ENCODE assay signal across 15 cellular contexts in the genomic region with DNA sequence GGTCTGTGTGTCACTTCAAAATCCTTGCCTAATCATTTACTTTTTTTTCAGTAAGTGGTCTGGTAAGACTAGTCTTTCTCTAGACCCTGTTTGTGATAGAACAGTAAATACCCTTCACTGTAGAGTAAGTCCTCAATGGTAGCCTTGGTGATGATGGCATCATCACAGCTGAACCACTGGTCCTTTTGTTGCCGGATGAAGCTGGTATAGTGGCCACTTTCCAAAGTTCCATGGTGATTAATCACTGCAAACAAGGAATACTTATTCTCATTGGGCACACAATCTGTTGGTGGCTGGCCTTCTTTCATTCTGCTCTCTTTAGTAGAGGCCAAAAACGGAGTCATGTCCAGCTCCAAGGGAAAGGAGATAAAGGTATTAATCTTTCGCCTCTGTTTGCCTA. TPM values are rescaled to one million over a fixed set of nuclear protein-coding genes. Genes with fewer than 3 reads are reported as not detected.
DNase-seq lines count a peak whose midpoint lies in the region; ATAC-seq, FAIRE-seq and TF ChIP-seq lines count a peak whose summit lies in the region.
"Had no signal": no experiment of that assay in that cellular context is flagged by ENCODE, and none has a peak within 500 bp of the region (broad histone marks: within the 10 kb centered on the region; RNA-seq: fewer than 3 reads in every experiment).

No MANE protein-coding gene starts in this region.

- H3K27me3 ChIP-seq in foreskin keratinocyte = no peaks in the 10 kb centered on the region
- no peaks in the 10 kb centered on the region for H3K27me3 ChIP-seq in sigmoid colon

- intact Hi-C loops in sigmoid colon (cut with DNase I) = no loop called here

- H3K36me3 ChIP-seq in sigmoid colon = no peaks in the 10 kb centered on the region

- 89 to 91% methylated on average over 3 of the region's 3 CpGs for WGBS in sigmoid colon, 2 donors

- no peaks in the 10 kb centered on the region for H3K4me1 ChIP-seq in foreskin keratinocyte
- H3K4me1 ChIP-seq in sigmoid colon = peaks cover 0 to 12% (median 2%) of the 10 kb centered on the region in 4 donors

- H3K4me3 ChIP-seq in sigmoid colon = no peak overlapping the region
- H3K4me3 ChIP-seq: SK-N-MC had no signal

- ATAC-seq in foreskin keratinocyte = peak; percentile 23
- no peak for ATAC-seq in GM19463 (IDR thresholded peaks at IDR 0.05; ENCODE audit: unreplicated experiment)
- ATAC-seq: activated naive CD4-positive, alpha-beta T cell treated with anti-CD3 and anti-CD28 coated beads, Interleukin-2, amount 50 U/mL, for 72 hours; right cardiac atrium; stimulated activated naive B cell treated with anti-CD40 and anti-IgM and Interleukin-4, amounts not matched to agents 10 μg/mL and 1 μg/mL and 100 μg/mL, for 72 hours had no signal

- no peak for DNase-seq in GM19239 (ENCODE audit: insufficient read length, low spot score)
- DNase-seq in RKO (ENCODE audit: low spot score) = peak; percentile 32
- DNase-seq in foreskin keratinocyte = peak in 1 of 2 donors; percentile 17
- peak; percentile 34 for DNase-seq in sigmoid colon
- no peak for DNase-seq in HPDE6-E6E7 (ENCODE audit: extremely low spot score)
- DNase-seq in OCI-M1 (lab: John Stamatoyannopoulos, UW) = no peak
- DNase-seq: NCI-H2107; right cardiac atrium; stimulated activated CD4-positive, alpha-beta T cell treated with anti-CD3 and anti-CD28 coated beads, Interleukin-4, amount 100 ng/mL, for 4 hours; stimulated activated naive B cell treated with anti-CD40 and anti-IgM and Interleukin-4, amounts not matched to agents 10 μg/mL and 1 μg/mL and 100 μg/mL, for 72 hours had no signal

- no peaks in the 10 kb centered on the region for H3K9me3 ChIP-seq in sigmoid colon

- H3K27ac ChIP-seq in foreskin keratinocyte (no peak overlapping the region), sigmoid colon (peak overlapping the region in 1 of 4 donors; percentile 94)
- H3K27ac ChIP-seq: KMS-11, SK-N-MC, VCaP had no signal

- peak; percentile 84 for FAIRE-seq in GM19239 (lab: Jason Lieb, UNC)

- TF ChIP-seq CTCF in foreskin keratinocyte (conservative IDR thresholded peaks at IDR 0.05) (no peak), sigmoid colon (IDR thresholded peaks at IDR 0.05) (no peak)

- no peak for TF ChIP-seq POLR2A in sigmoid colon (IDR thresholded peaks at IDR 0.05)

- TF ChIP-seq EP300 in sigmoid colon (IDR thresholded peaks at IDR 0.05) = no peak

RNA-seq across cellular contexts. Expression of a gene that starts 2.9 kb away (rescaled TPM):
- 0.67 and 0.85 TPM in 2 replicates for total RNA-seq in foreskin keratinocyte
- 0.20 and 0.25 TPM in 2 replicates for polyA plus RNA-seq in foreskin keratinocyte
- total RNA-seq in sigmoid colon = 1 to 10 TPM; 2.1 to 3.5 (median 2.6) TPM
- under 1 TPM; 0.23 to 0.60 (median 0.47) TPM for polyA plus RNA-seq in sigmoid colon

RNA-seq across cellular contexts. Expression of a gene that starts 34.8 kb away (rescaled TPM):
- 7.7 and 9.8 TPM in 2 replicates for total RNA-seq in foreskin keratinocyte
- 7.6 and 10.0 TPM in 2 replicates for polyA plus RNA-seq in foreskin keratinocyte
- 10 to 100 TPM; 27.3 to 39.8 (median 32.4) TPM for total RNA-seq in sigmoid colon
- polyA plus RNA-seq in sigmoid colon = 10 to 100 TPM in 1 of 3 donors, 1 to 10 TPM in 2; 2.5 to 16.6 (median 5.4) TPM

Comparison
In these comparisons a context has a peak if more than half of its experiments do, and no peak if none do; other contexts are left out.
1. DNase-seq: peak in RKO (single experiment) and sigmoid colon (single experiment); none in GM19239 (single experiment), HPDE6-E6E7 (single experiment) and OCI-M1 (single experiment).